Comparison of ENCODE assay signal across 1 cellular context in the genomic region with DNA sequence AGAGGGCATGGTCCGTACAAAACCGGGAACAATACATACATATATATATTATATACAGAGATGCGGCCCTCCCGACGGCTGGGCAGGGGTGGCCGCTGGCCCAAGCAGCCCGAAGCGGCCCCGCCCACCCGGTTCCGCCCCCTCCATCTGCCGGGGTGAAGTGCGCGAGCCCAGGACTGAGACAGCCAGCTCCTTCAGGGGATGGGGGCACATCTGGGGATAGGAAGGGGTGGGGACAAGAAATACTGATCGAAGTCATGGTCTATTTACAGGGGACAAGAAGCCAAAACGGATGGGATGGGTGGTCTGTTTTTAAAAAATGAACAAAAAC.
TF ChIP-seq lines count a peak whose summit lies in the region.

No MANE protein-coding gene starts in this region.

TF ChIP-seq in H1, 55 proteins besides CTCF, POLR2A, EP300 and RAD21:
- TF ChIP-seq SIX5 (IDR thresholded peaks at IDR 0.05; ENCODE audit: low read depth, low read length) (no peak), BRCA1 (IDR thresholded peaks at IDR 0.05; ENCODE audit: low read depth, low read length) (no peak), ZNF274 (IDR thresholded peaks at IDR 0.05; ENCODE audit: borderline replicate concordance, extremely low read depth, low read length) (no peak), PHF8 (conservative IDR thresholded peaks at IDR 0.05; ENCODE audit: low read depth, low read length) (no peak), RNF2 (IDR thresholded peaks at IDR 0.05; ENCODE audit: borderline replicate concordance, low read depth, low read length, missing control alignments, poor library complexity, severe bottlenecking) (no peak), KDM4A (IDR thresholded peaks at IDR 0.05; ENCODE audit: low read depth, low read length, severe bottlenecking) (no peak), MAFK (IDR thresholded peaks at IDR 0.05; ENCODE audit: low read depth, low read length) (no peak), ASH2L (IDR thresholded peaks at IDR 0.05; ENCODE audit: low read length) (no peak), RXRA (IDR thresholded peaks at IDR 0.05; ENCODE audit: insufficient read depth, low read depth, low read length) (no peak), RFX5 (IDR thresholded peaks at IDR 0.05; ENCODE audit: borderline replicate concordance, low read depth, low read length) (no peak), SAP30 (IDR thresholded peaks at IDR 0.05; ENCODE audit: insufficient read depth, insufficient replicate concordance, low read length) (no peak), TAF1 (IDR thresholded peaks at IDR 0.05; ENCODE audit: low read depth, low read length) (no peak), EZH2 (IDR thresholded peaks at IDR 0.05; ENCODE audit: low read depth, low read length, severe bottlenecking) (no peak), TAF7 (optimal IDR thresholded peaks at IDR 0.05; ENCODE audit: borderline replicate concordance, low read depth, low read length) (no peak), JUND (IDR thresholded peaks at IDR 0.05; ENCODE audit: low read length) (no peak), BACH1 (IDR thresholded peaks at IDR 0.05; ENCODE audit: low read length) (no peak), GTF2F1 (IDR thresholded peaks at IDR 0.05; ENCODE audit: borderline replicate concordance, low read depth, low read length) (no peak), EGR1 (IDR thresholded peaks at IDR 0.05; ENCODE audit: borderline replicate concordance, low read depth, low read length) (no peak)
